ENCODE assay signal across 1 cellular context in the genomic region with DNA sequence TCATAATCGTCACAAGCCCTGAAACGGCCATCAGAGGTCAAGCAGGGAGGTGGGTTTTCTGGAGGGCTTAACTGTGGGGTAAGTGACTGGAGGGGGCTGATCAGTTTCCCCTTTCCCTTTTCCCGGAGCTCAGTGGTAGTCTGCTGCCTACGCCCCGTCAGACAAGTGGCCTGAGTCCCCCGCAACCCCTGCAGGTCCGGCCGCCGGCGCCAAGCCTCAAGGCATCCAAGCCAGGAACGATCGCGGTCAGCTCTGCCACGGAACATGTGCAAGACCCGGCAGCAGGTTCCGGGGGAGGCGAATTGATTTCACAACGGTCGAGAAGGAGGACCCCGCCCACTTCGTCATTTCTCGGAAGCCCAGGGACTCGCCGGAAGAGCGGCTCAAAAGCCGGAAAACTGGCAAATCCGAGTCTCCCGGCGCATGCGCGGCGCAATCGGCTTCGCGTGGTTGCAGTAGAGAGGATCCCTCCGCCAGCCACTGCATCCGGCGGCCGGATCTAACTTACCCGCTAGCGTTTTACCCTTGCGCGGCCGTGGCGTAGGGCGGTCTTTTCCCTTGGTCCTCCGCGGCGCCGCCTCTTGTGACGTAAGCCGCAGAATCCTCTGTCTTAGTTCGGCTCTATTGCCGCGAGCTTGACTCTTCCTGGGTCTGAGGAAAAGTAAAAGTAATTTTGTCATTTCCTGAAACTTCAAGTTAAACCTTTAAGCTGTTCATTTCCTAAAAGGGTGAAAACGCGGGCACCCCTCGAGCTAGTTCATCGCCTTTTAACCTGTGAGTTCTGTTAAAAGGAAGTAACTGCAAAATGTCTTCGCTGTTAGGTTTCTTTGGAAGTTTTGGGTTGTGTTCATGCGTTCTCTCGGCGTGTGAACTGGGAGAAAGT.
TF ChIP-seq lines count a peak whose summit lies in the region.

No MANE protein-coding gene starts in this region.

TF ChIP-seq in WTC11, 78 proteins besides CTCF, POLR2A, EP300 and RAD21 (continued from another document):
- TF ChIP-seq, protein P1, sequence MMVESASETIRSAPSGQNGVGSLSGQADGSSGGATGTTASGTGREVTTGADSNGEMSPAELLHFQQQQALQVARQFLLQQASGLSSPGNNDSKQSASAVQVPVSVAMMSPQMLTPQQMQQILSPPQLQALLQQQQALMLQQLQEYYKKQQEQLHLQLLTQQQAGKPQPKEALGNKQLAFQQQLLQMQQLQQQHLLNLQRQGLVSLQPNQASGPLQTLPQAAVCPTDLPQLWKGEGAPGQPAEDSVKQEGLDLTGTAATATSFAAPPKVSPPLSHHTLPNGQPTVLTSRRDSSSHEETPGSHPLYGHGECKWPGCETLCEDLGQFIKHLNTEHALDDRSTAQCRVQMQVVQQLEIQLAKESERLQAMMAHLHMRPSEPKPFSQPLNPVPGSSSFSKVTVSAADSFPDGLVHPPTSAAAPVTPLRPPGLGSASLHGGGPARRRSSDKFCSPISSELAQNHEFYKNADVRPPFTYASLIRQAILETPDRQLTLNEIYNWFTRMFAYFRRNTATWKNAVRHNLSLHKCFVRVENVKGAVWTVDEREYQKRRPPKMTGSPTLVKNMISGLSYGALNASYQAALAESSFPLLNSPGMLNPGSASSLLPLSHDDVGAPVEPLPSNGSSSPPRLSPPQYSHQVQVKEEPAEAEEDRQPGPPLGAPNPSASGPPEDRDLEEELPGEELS (CRISPR knock-in tag; IDR thresholded peaks at IDR 0.05): peak; percentile 78; the same call in 1 of the 2 replicates
- TF ChIP-seq ZNF219 (CRISPR knock-in tag; IDR thresholded peaks at IDR 0.05; ENCODE audit: borderline replicate concordance): peak; percentile 84; the same call in 1 of the 2 replicates
